22 cellular contexts compared by ENCODE assay signal in the genomic region with DNA sequence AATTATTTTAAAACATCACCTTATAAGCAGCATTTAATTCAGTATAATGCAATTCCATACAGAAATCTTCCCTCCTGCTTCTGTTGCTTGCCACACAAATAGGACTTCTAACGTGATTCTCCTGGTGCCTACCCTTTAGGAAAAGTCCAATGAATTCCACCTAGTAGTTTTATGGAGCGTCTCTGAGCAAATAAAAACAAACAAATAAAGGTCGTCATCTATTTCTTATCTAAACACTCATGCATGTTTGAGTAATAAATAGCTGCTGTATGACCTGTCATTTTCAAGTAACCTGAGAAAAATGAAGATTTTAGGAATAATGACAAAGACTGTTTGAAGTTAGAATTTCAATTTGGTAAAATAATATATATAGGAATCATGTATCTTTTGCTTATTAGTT.
DNase-seq lines count a peak whose midpoint lies in the region; ATAC-seq, FAIRE-seq and TF ChIP-seq lines count a peak whose summit lies in the region.
"Had no signal": no experiment of that assay in that cellular context is flagged by ENCODE, and none has a peak within 500 bp of the region (broad histone marks: within the 10 kb centered on the region; RNA-seq: fewer than 3 reads in every experiment).

No MANE protein-coding gene starts in this region.

- no peak for TF ChIP-seq CTCF in Panc1 (IDR thresholded peaks at IDR 0.05)

- in situ Hi-C loops in Panc1 (cut with HindIII; ENCODE audit: low pct_unique_long_range_greater_than_20kb, low sequenced_read_pairs), result no loop called here

- H3K36me3 ChIP-seq in Panc1 (ENCODE audit: control insufficient read depth, insufficient read depth, low read length), result no peaks in the 10 kb centered on the region; the same call in 1 of the 2 replicates
- H3K36me3 ChIP-seq: BE2C, HAP-1 had no signal

- peaks cover 28% of the 10 kb centered on the region; the same call in 1 of the 2 replicates for H3K4me1 ChIP-seq in Panc1 (ENCODE audit: control insufficient read depth, insufficient read depth, low read length)
- H3K4me1 ChIP-seq: BE2C, HAP-1 had no signal

- H3K27me3 ChIP-seq in Panc1 (ENCODE audit: control insufficient read depth, insufficient read depth, low read length), result no peaks in the 10 kb centered on the region
- H3K27me3 ChIP-seq: BE2C had no signal

- H3K4me3 ChIP-seq in Panc1 (ENCODE audit: low read depth in 2 of 2, low read length in 2 of 2), result no peak overlapping the region
- H3K4me3 ChIP-seq: GM23248, HAP-1 had no signal

- FAIRE-seq in GM12892 (lab: Jason Lieb, UNC), result no peak
- FAIRE-seq: A204.1, GM12891, GM18507 had no signal

- DNase-seq in NCI-H510A treated with DMSO at 0.1 percent for 48 hours (lab: John Stamatoyannopoulos, UW), result peak; percentile 66
- no peak for DNase-seq in NCI-H510A (lab: John Stamatoyannopoulos, UW)
- peak; percentile 81 for DNase-seq in DMS53 (lab: John Stamatoyannopoulos, UW)
- DNase-seq in DMS53 treated with DMSO at 0.1 percent for 48 hours (lab: John Stamatoyannopoulos, UW; ENCODE audit: unreplicated experiment), result peak; percentile 75
- no peak for DNase-seq in Panc1 (ENCODE audit: low read depth, low spot score)
- no peak for DNase-seq in GM12892 (ENCODE audit: insufficient read length)
- DNase-seq: ACHN; BE2C; C1 segment of cervical spinal cord; CD4-positive, CD25-positive, alpha-beta regulatory T cell; CD8-positive, alpha-beta memory T cell; COR-L47; DMS 273 treated with DMSO at 0.1 percent for 48 hours; DND-41; EL; GM23248 had no signal

- no peaks in the 10 kb centered on the region; the same call in 1 of the 2 replicates for H3K9me3 ChIP-seq in Panc1 (ENCODE audit: control insufficient read depth, insufficient read depth, low read depth, low read length)
- H3K9me3 ChIP-seq: BE2C, HAP-1 had no signal

- TF ChIP-seq POLR2A in GM12892 (IDR thresholded peaks at IDR 0.05; ENCODE audit: low read depth, low read length), result no peak

- intact Hi-C loops in Panc1 (cut with micrococcal nuclease; ENCODE audit: unreplicated experiment), result loop anchor here (10.0 kb wide), 1 partner anchor 112 kb away; no protein-coding TSS in a partner anchor

- H3K27ac ChIP-seq in Panc1 (ENCODE audit: low read length), result peak overlapping the region; percentile 82; the same call in 1 of the 2 replicates
- H3K27ac ChIP-seq: GM23248, HL-60 had no signal

- no TSS peak for BruUV-seq in Panc1 (replicated peaks; lab: Mats Ljungman, UMichigan)

- ATAC-seq in Panc1, result peak; percentile 81
- ATAC-seq in HG03520 (IDR thresholded peaks at IDR 0.05; ENCODE audit: unreplicated experiment), result no peak

- CTCF ChIA-PET in Panc1 (lab: Charles Lee), result no interaction called here

- POLR2A ChIA-PET in Panc1 (lab: Charles Lee), result interaction anchor here (0.6 kb wide), 1 partner anchor 44 kb away, joined by 3 read pairs; no protein-coding TSS in a partner anchor

Comparison
In these comparisons a context has a peak if more than half of its experiments do, and no peak if none do; other contexts are left out.
1. DNase-seq: peak in NCI-H510A treated with DMSO at 0.1 percent for 48 hours (single experiment), DMS53 (single experiment) and DMS53 treated with DMSO at 0.1 percent for 48 hours (single experiment); none in NCI-H510A (single experiment), Panc1 (single experiment) and GM12892 (single experiment).